Comparison of ENCODE assay signal across 17 cellular contexts in the genomic region with DNA sequence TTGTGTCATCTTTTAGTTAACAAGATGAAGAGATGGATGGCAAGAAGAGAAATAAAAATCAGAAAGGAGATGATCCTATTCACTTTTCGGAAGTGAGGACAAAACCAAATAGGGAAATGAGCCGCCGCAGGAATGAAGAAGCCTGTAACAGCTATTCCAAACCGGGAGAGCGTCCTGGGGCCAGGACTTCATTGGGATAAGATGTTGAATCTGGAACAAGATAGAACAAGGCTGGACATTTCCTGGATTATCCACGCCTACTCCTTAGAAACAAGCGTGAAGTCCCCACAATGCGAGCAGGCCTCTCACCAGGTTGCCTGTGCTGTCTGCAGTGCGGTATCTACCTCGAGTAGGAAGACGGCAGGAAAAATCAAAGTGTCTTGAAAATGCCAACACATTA. TPM values are rescaled to one million over a fixed set of nuclear protein-coding genes. Genes with fewer than 3 reads are reported as not detected.
A peak's percentile ranks its signal among the peaks of the same experiment; 100 is the strongest.
DNase-seq lines count a peak whose midpoint lies in the region; ATAC-seq and TF ChIP-seq lines count a peak whose summit lies in the region.
"Had no signal": no experiment of that assay in that cellular context is flagged by ENCODE, and none has a peak within 500 bp of the region (broad histone marks: within the 10 kb centered on the region; RNA-seq: fewer than 3 reads in every experiment).

No MANE protein-coding gene starts in this region.

- H3K27me3 ChIP-seq in naive thymus-derived CD4-positive, alpha-beta T cell (ENCODE audit: control insufficient read depth in 2 of 2, insufficient read depth in 2 of 2, low read length in 2 of 2) = no peaks in the 10 kb centered on the region
- H3K27me3 ChIP-seq: BLaER1 treated with 17β-estradiol and CSF1 and Interleukin-3, amounts not matched to agents 10 nM and 100 nM had no signal

- H3K4me3 Mint-ChIP-seq in nephron (no peak overlapping the region), progenitor cell of endocrine pancreas (ENCODE audit: low read depth) (no peak overlapping the region), nephron progenitor cell (no peak overlapping the region)
- H3K4me3 Mint-ChIP-seq in naive thymus-derived CD4-positive, alpha-beta T cell = no peak overlapping the region
- H3K4me3 Mint-ChIP-seq: B cell; CD8-positive, alpha-beta T cell; H9 had no signal

- intact Hi-C loops in naive thymus-derived CD4-positive, alpha-beta T cell (cut with micrococcal nuclease) = no loop called here

- no peaks in the 10 kb centered on the region for H3K9me3 Mint-ChIP-seq in nephron
- H3K9me3 Mint-ChIP-seq in progenitor cell of endocrine pancreas (ENCODE audit: low read depth) = no peaks in the 10 kb centered on the region
- no peaks in the 10 kb centered on the region for H3K9me3 Mint-ChIP-seq in naive thymus-derived CD4-positive, alpha-beta T cell
- H3K9me3 Mint-ChIP-seq in nephron progenitor cell = no peaks in the 10 kb centered on the region
- H3K9me3 Mint-ChIP-seq: CD8-positive, alpha-beta T cell; H9 had no signal

- peaks cover 37% of the 10 kb centered on the region for H3K4me1 Mint-ChIP-seq in nephron
- H3K4me1 Mint-ChIP-seq in progenitor cell of endocrine pancreas (ENCODE audit: low read depth) = peaks cover 11% of the 10 kb centered on the region
- H3K4me1 Mint-ChIP-seq in naive thymus-derived CD4-positive, alpha-beta T cell = peaks cover 0 to 1% (median 0%) of the 10 kb centered on the region in 7 donors
- peaks cover 28% of the 10 kb centered on the region for H3K4me1 Mint-ChIP-seq in nephron progenitor cell
- H3K4me1 Mint-ChIP-seq: B cell had no signal

- H3K4me1 ChIP-seq in naive thymus-derived CD4-positive, alpha-beta T cell (ENCODE audit: control insufficient read depth in 2 of 2, insufficient read depth in 2 of 2, low read length in 2 of 2) = no peaks in the 10 kb centered on the region
- H3K4me1 ChIP-seq: A549 had no signal

- ATAC-seq in naive thymus-derived CD4-positive, alpha-beta T cell = no peak
- ATAC-seq: A549; CD8-positive, alpha-beta T cell; GM12878 had no signal

- H3K27me3 Mint-ChIP-seq in nephron (ENCODE audit: low read depth) (peaks cover 6% of the 10 kb centered on the region), progenitor cell of endocrine pancreas (no peaks in the 10 kb centered on the region), nephron progenitor cell (ENCODE audit: low read depth, poor library complexity) (peaks cover 4% of the 10 kb centered on the region)
- H3K27me3 Mint-ChIP-seq in naive thymus-derived CD4-positive, alpha-beta T cell = no peaks in the 10 kb centered on the region
- H3K27me3 Mint-ChIP-seq: B cell had no signal

- H3K4me3 ChIP-seq in coronary artery = no peak overlapping the region
- H3K4me3 ChIP-seq in naive thymus-derived CD4-positive, alpha-beta T cell (ENCODE audit: low read length) = no peak overlapping the region
- H3K4me3 ChIP-seq: A549; BLaER1 treated with 17β-estradiol and CSF1 and Interleukin-3, amounts not matched to agents 10 nM and 100 nM; GM12878 had no signal

- H3K36me3 ChIP-seq in naive thymus-derived CD4-positive, alpha-beta T cell (ENCODE audit: control insufficient read depth in 2 of 3, insufficient read depth in 3 of 3, low read length in 3 of 3) = peaks cover 0 to 52% (median 12%) of the 10 kb centered on the region in 3 experiments

- CTCF ChIA-PET in naive thymus-derived CD4-positive, alpha-beta T cell (lab: Charles Lee) = no interaction called here

- TF ChIP-seq CTCF in coronary artery (IDR thresholded peaks at IDR 0.05) (no peak), nephron (IDR thresholded peaks at IDR 0.05; ENCODE audit: unreplicated experiment in 3 of 3) (no peak), progenitor cell of endocrine pancreas (IDR thresholded peaks at IDR 0.05; ENCODE audit: unreplicated experiment) (no peak), nephron progenitor cell (IDR thresholded peaks at IDR 0.05) (no peak)

- H3K27ac Mint-ChIP-seq in nephron (peak overlapping the region in 2 of 3 experiments; percentile 47 to 85), progenitor cell of endocrine pancreas (peak overlapping the region; percentile 59), nephron progenitor cell (no peak overlapping the region)
- H3K27ac Mint-ChIP-seq in naive thymus-derived CD4-positive, alpha-beta T cell = no peak overlapping the region
- H3K27ac Mint-ChIP-seq: B cell; CD8-positive, alpha-beta T cell had no signal

- peaks cover 39% of the 10 kb centered on the region for H3K36me3 Mint-ChIP-seq in nephron (ENCODE audit: low read depth)
- peaks cover 18% of the 10 kb centered on the region for H3K36me3 Mint-ChIP-seq in progenitor cell of endocrine pancreas (ENCODE audit: insufficient read depth)
- peaks cover 0 to 54% (median 35%) of the 10 kb centered on the region in 5 donors for H3K36me3 Mint-ChIP-seq in naive thymus-derived CD4-positive, alpha-beta T cell
- peaks cover 29% of the 10 kb centered on the region for H3K36me3 Mint-ChIP-seq in nephron progenitor cell (ENCODE audit: low read depth)

- no peaks in the 10 kb centered on the region for H3K9me3 ChIP-seq in naive thymus-derived CD4-positive, alpha-beta T cell (ENCODE audit: control insufficient read depth in 2 of 3, low read length in 3 of 3)
- H3K9me3 ChIP-seq: A549; BLaER1 treated with 17β-estradiol and CSF1 and Interleukin-3, amounts not matched to agents 10 nM and 100 nM had no signal

- H3K27ac ChIP-seq in coronary artery = no peak overlapping the region
- H3K27ac ChIP-seq in naive thymus-derived CD4-positive, alpha-beta T cell (ENCODE audit: low read depth, low read length) = no peak overlapping the region
- H3K27ac ChIP-seq: 22Rv1; A549; BLaER1 treated with 17β-estradiol and CSF1 and Interleukin-3, amounts not matched to agents 10 nM and 100 nM had no signal

- POLR2A ChIA-PET in naive thymus-derived CD4-positive, alpha-beta T cell (lab: Charles Lee) = no interaction called here

- DNase-seq in activated CD8-positive, alpha-beta memory T cell treated with anti-CD3 and anti-CD28 coated beads for 24 hours = peak; percentile 17
- no peak for DNase-seq in activated CD8-positive, alpha-beta memory T cell treated with anti-CD3 and anti-CD28 coated beads, Interleukin-2, amount 50 U/mL, for 4 hours
- peak; percentile 9 for DNase-seq in coronary artery (ENCODE audit: low spot score)
- DNase-seq in progenitor cell of endocrine pancreas (ENCODE audit: low spot score, unreplicated experiment) = no peak
- no peak for DNase-seq in naive thymus-derived CD4-positive, alpha-beta T cell
- DNase-seq in nephron progenitor cell = no peak
- DNase-seq in NCI-H2081 (lab: John Stamatoyannopoulos, UW) = no peak
- DNase-seq: Calu3; CD8-positive, alpha-beta T cell; DMS79 treated with DMSO at 0.1 percent for 48 hours; H9 had no signal

RNA-seq across cellular contexts. Expression of a gene that starts 23.4 kb away (rescaled TPM):
- 41.8 and 46.6 TPM in 2 replicates for total RNA-seq in progenitor cell of endocrine pancreas
- 10 to 100 TPM; 26.4 to 41.7 (median 39.3) TPM for total RNA-seq in naive thymus-derived CD4-positive, alpha-beta T cell
- polyA plus RNA-seq in naive thymus-derived CD4-positive, alpha-beta T cell = 10 to 100 TPM; 60.9 to 73.3 TPM

Comparison
In these comparisons a context has a peak if more than half of its experiments do, and no peak if none do; other contexts are left out.
1. DNase-seq: peak in activated CD8-positive, alpha-beta memory T cell treated with anti-CD3 and anti-CD28 coated beads for 24 hours (single experiment) and coronary artery (single experiment); none in activated CD8-positive, alpha-beta memory T cell treated with anti-CD3 and anti-CD28 coated beads, Interleukin-2, amount 50 U/mL, for 4 hours (single experiment), progenitor cell of endocrine pancreas (single experiment), naive thymus-derived CD4-positive, alpha-beta T cell (0 of 9), nephron progenitor cell (single experiment) and NCI-H2081 (0 of 2).
2. H3K27ac Mint-ChIP-seq: peak in nephron (2 of 3) and progenitor cell of endocrine pancreas (single experiment); none in naive thymus-derived CD4-positive, alpha-beta T cell (0 of 9) and nephron progenitor cell (single experiment).